8 cellular contexts compared by ENCODE assay signal in the genomic region with DNA sequence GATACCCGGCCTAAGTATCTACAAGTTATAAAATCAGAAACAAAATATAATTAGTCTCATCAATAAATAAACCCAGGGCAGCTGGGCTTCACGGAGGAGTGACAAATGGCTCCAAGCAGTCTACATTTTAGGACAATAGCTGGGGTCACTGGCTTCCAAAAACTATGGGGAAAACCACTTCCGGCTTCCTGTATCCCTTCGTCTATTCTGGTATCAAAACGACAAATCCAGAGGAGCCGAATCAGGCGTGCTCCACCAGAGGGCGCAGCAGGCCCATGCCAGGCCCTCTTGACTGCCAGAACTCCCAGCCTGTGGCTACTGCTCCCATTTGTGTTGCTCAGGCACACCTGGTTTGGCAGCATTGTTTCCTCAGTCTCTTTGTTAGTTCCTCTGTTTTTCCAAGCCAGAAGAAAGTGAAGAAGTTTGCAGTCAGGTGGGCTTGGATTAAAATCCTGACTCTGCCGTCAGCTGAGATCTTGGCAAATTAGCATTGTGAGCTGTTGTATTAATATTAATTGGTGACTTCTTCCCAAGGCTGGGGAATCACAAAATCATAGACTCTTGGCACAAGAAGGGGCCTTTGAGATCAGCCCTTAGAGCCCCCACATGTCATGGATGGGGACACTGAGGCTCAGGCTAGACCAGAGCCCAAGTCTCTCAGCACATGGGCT. TPM values are rescaled to one million over a fixed set of nuclear protein-coding genes. Genes with fewer than 3 reads are reported as not detected.
DNase-seq lines count a peak whose midpoint lies in the region; ATAC-seq and TF ChIP-seq lines count a peak whose summit lies in the region.

No MANE protein-coding gene starts in this region.

- TF ChIP-seq CTCF in mucosa of descending colon (IDR thresholded peaks at IDR 0.05), result peak; percentile 87

- intact Hi-C loops in mucosa of descending colon (cut with DNase I, micrococcal nuclease), result loop anchor here (5.0 to 10.0 kb wide), 2 partner anchors 112 to 189 kb away; no protein-coding TSS in a partner anchor

- CTCF ChIA-PET in activated CD8-positive, alpha-beta memory T cell treated with anti-CD3 and anti-CD28 coated beads, Interleukin-2, amount 10 ng/mL, durations not matched to agents 7 days and 5 days (lab: Charles Lee), result interaction anchor here (0.7 to 5.7 kb wide), 33 partner anchors 9 to 502 kb away, joined by 3 to 46 read pairs (median 5); a partner anchor contains a TSS

- H3K4me1 Mint-ChIP-seq in activated CD8-positive, alpha-beta memory T cell treated with anti-CD3 and anti-CD28 coated beads, Interleukin-2, amount 10 ng/mL, durations not matched to agents 7 days and 5 days, result peaks cover 20% of the 10 kb centered on the region

- H3K27ac Mint-ChIP-seq in activated CD8-positive, alpha-beta memory T cell treated with anti-CD3 and anti-CD28 coated beads, Interleukin-2, amount 10 ng/mL, durations not matched to agents 7 days and 5 days, result no peak overlapping the region

- DNase-seq in DMS79 (lab: John Stamatoyannopoulos, UW) (peak; percentile 64), HS-27A (ENCODE audit: low read depth) (peak; percentile 65), NOMO-1 treated with DMSO at 0.1 percent for 48 hours (lab: John Stamatoyannopoulos, UW; ENCODE audit: unreplicated experiment) (peak; percentile 70), epidermal melanocyte (ENCODE audit: insufficient read length, low spot score) (peak; percentile 91), mucosa of descending colon (peak; percentile 88 to 94 (median 93))
- DNase-seq in activated CD8-positive, alpha-beta memory T cell treated with anti-CD3 and anti-CD28 coated beads, Interleukin-2, amount 10 ng/mL, durations not matched to agents 7 days and 5 days, result peak; percentile 75
- peak; percentile 58 to 60 for DNase-seq in stimulated activated CD8-positive, alpha-beta memory T cell treated with anti-CD3 and anti-CD28 coated beads, Interleukin-15, amount 100 ng/mL, for 48 hours (ENCODE audit: low read depth in 2 of 2)

- H3K4me3 Mint-ChIP-seq in activated CD8-positive, alpha-beta memory T cell treated with anti-CD3 and anti-CD28 coated beads, Interleukin-2, amount 10 ng/mL, durations not matched to agents 7 days and 5 days, result no peak overlapping the region

- H3K27me3 Mint-ChIP-seq in activated CD8-positive, alpha-beta memory T cell treated with anti-CD3 and anti-CD28 coated beads, Interleukin-2, amount 10 ng/mL, durations not matched to agents 7 days and 5 days, result no peaks in the 10 kb centered on the region

- ATAC-seq in activated CD8-positive, alpha-beta memory T cell treated with anti-CD3 and anti-CD28 coated beads, Interleukin-2, amount 10 ng/mL, durations not matched to agents 7 days and 5 days, result peak; percentile 64
- peak; percentile 100 for ATAC-seq in mucosa of descending colon
- ATAC-seq in GM21825 (IDR thresholded peaks at IDR 0.05; ENCODE audit: unreplicated experiment), result no peak

- peaks cover 6% of the 10 kb centered on the region for H3K4me1 ChIP-seq in mucosa of descending colon (ENCODE audit: low read depth)

- no peaks in the 10 kb centered on the region for H3K9me3 Mint-ChIP-seq in activated CD8-positive, alpha-beta memory T cell treated with anti-CD3 and anti-CD28 coated beads, Interleukin-2, amount 10 ng/mL, durations not matched to agents 7 days and 5 days (ENCODE audit: low read depth)

- no peak overlapping the region for H3K4me3 ChIP-seq in mucosa of descending colon

- H3K36me3 ChIP-seq in mucosa of descending colon (ENCODE audit: low read depth), result no peaks in the 10 kb centered on the region

- H3K36me3 Mint-ChIP-seq in activated CD8-positive, alpha-beta memory T cell treated with anti-CD3 and anti-CD28 coated beads, Interleukin-2, amount 10 ng/mL, durations not matched to agents 7 days and 5 days, result peaks cover 9% of the 10 kb centered on the region

- no peaks in the 10 kb centered on the region for H3K9me3 ChIP-seq in mucosa of descending colon

RNA-seq across cellular contexts. Expression of a gene that starts 11.6 kb away (rescaled TPM):
- 10 to 100 TPM; 57.6 to 71.2 TPM for total RNA-seq in activated CD8-positive, alpha-beta memory T cell treated with anti-CD3 and anti-CD28 coated beads, Interleukin-2, amount 10 ng/mL, durations not matched to agents 7 days and 5 days
- 10 to 100 TPM; 70.1 to 87.2 (median 76.2) TPM for total RNA-seq in mucosa of descending colon

RNA-seq across cellular contexts. Expression of a gene that starts 54.7 kb away (rescaled TPM):
- total RNA-seq in activated CD8-positive, alpha-beta memory T cell treated with anti-CD3 and anti-CD28 coated beads, Interleukin-2, amount 10 ng/mL, durations not matched to agents 7 days and 5 days, result 1 to 10 TPM; 3.2 to 8.0 TPM
- 100 to 1,000 TPM; 443 to 952 (median 937) TPM for total RNA-seq in mucosa of descending colon

Comparison
In these comparisons a context has a peak if more than half of its experiments do, and no peak if none do; other contexts are left out.
1. RNA of a gene that starts 54.7 kb away (total RNA-seq): 443 to 952 TPM in mucosa of descending colon; 3.2 to 8.0 TPM in activated CD8-positive, alpha-beta memory T cell treated with anti-CD3 and anti-CD28 coated beads, Interleukin-2, amount 10 ng/mL, durations not matched to agents 7 days and 5 days; every median in the first group is over 10 times any median in the second.
2. Peak in every context shown above with its lines, with median percentiles within 50 percentile points of each other: DNase-seq.